In the genomic region with DNA sequence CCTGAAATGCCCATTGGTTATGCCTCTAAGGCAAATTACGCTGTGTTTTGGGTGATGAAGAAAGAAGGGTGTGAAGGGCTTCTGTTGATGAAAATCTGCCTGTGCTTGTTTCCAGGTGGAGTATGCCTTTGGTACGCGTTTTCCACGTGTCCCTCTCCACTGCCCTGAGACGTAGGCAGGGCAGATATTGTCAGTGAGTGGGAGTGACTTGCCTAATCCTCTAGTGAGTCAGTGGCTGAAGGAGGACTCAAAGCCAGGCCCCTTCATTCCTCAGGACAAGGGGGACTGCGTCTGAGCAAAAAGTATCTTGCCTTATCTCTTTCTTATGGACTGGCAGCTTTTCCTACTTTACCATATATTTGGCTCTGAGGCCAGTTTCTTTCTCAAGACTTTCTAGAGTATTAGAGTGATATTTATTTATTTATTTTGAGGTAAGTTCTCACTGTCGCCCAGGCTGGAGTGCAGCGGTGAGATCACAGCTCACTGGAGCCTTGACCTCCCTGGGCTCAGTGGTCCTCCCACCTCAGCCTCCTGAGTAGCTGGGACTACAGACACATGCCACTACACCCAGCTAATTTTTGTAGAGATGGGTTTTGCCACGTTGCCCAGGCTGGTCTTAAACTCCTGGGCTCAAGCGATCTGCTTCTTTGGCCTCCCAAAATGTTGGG, we compare ENCODE assay signal across 18 cellular contexts. TPM values are rescaled to one million over a fixed set of nuclear protein-coding genes. Genes with fewer than 3 reads are reported as not detected.
A peak's percentile ranks its signal among the peaks of the same experiment; 100 is the strongest.
DNase-seq lines count a peak whose midpoint lies in the region; ATAC-seq and TF ChIP-seq lines count a peak whose summit lies in the region.
"Had no signal": no experiment of that assay in that cellular context is flagged by ENCODE, and none has a peak within 500 bp of the region (broad histone marks: within the 10 kb centered on the region; RNA-seq: fewer than 3 reads in every experiment).

No MANE protein-coding gene starts in this region.

- peaks cover 2% of the 10 kb centered on the region for H4K20me1 ChIP-seq in mammary epithelial cell (ENCODE audit: insufficient read depth, low read length)

- no peaks in the 10 kb centered on the region for H3K27me3 Mint-ChIP-seq in stimulated activated naive B cell treated with anti-CD40 and anti-IgM and Interleukin-4, amounts not matched to agents 10 μg/mL and 1 μg/mL and 100 μg/mL, for 72 hours
- H3K27me3 Mint-ChIP-seq: activated CD4-positive, alpha-beta T cell treated with anti-CD3 and anti-CD28 coated beads, Interleukin-2, amount 10 ng/mL, durations not matched to agents 24 days and 14 days had no signal

- no peak overlapping the region for H3K27ac Mint-ChIP-seq in stimulated activated naive B cell treated with anti-CD40 and anti-IgM and Interleukin-4, amounts not matched to agents 10 μg/mL and 1 μg/mL and 100 μg/mL, for 72 hours
- H3K27ac Mint-ChIP-seq: activated CD4-positive, alpha-beta T cell treated with anti-CD3 and anti-CD28 coated beads, Interleukin-2, amount 10 ng/mL, durations not matched to agents 24 days and 14 days; activated naive CD4-positive, alpha-beta T cell treated with anti-CD3 and anti-CD28 coated beads, Interleukin-2, amount 50 U/mL, for 72 hours had no signal

- in situ Hi-C loops in mammary epithelial cell (cut with MboI; ENCODE audit: low sequenced_read_pairs in 2 of 2) = no loop called here

- dilution Hi-C loops in mammary epithelial cell (cut with HindIII; ENCODE audit: low sequenced_read_pairs) = no loop called here

- H3K4me1 Mint-ChIP-seq in stimulated activated naive B cell treated with anti-CD40 and anti-IgM and Interleukin-4, amounts not matched to agents 10 μg/mL and 1 μg/mL and 100 μg/mL, for 72 hours = peaks cover 26 to 39% of the 10 kb centered on the region in 2 donors

- no TSS peak for BruUV-seq in mammary epithelial cell (replicated peaks; lab: Mats Ljungman, UMichigan)

- CTCF ChIA-PET in mammary epithelial cell (lab: Charles Lee; ENCODE audit: low non-redundant PET) = no interaction called here

- H3K36me3 ChIP-seq in right atrium auricular region (no peaks in the 10 kb centered on the region), mammary epithelial cell (ENCODE audit: insufficient read depth, low read length) (no peaks in the 10 kb centered on the region), lower lobe of right lung (no peaks in the 10 kb centered on the region), upper lobe of right lung (no peaks in the 10 kb centered on the region)

- 49% methylated on average over 10 of the region's 10 CpGs for WGBS in mammary epithelial cell (ENCODE audit: low coverage, missing lambda C conversion rate)

- peak overlapping the region; percentile 25 for H3K4me2 ChIP-seq in mammary epithelial cell (ENCODE audit: insufficient read depth, low read depth, low read length)
- H3K4me2 ChIP-seq: A549 had no signal

- H3K79me2 ChIP-seq in mammary epithelial cell (ENCODE audit: insufficient read depth, low read length) = peaks cover 89% of the 10 kb centered on the region

- ATAC-seq in lower lobe of right lung (peak; percentile 64 to 76), upper lobe of right lung (peak; percentile 79), GM19455 (IDR thresholded peaks at IDR 0.05; ENCODE audit: unreplicated experiment) (no peak)
- ATAC-seq in stimulated activated naive B cell treated with anti-CD40 and anti-IgM and Interleukin-4, amounts not matched to agents 10 μg/mL and 1 μg/mL and 100 μg/mL, for 72 hours (replicated peaks) = no peak
- ATAC-seq: Right ventricle myocardium inferior had no signal

- H3K4me3 Mint-ChIP-seq in stimulated activated naive B cell treated with anti-CD40 and anti-IgM and Interleukin-4, amounts not matched to agents 10 μg/mL and 1 μg/mL and 100 μg/mL, for 72 hours = no peak overlapping the region
- H3K4me3 Mint-ChIP-seq: activated CD4-positive, alpha-beta T cell treated with anti-CD3 and anti-CD28 coated beads, Interleukin-2, amount 10 ng/mL, durations not matched to agents 24 days and 14 days had no signal

- H3K4me1 ChIP-seq in right atrium auricular region = peaks cover 0 to 27% of the 10 kb centered on the region in 2 donors
- H3K4me1 ChIP-seq in mammary epithelial cell (ENCODE audit: insufficient read depth, low read length) = peaks cover 21% of the 10 kb centered on the region
- H3K4me1 ChIP-seq in lower lobe of right lung = peaks cover 53% of the 10 kb centered on the region
- H3K4me1 ChIP-seq in upper lobe of right lung = peaks cover 31% of the 10 kb centered on the region
- H3K4me1 ChIP-seq: A549, psoas muscle had no signal

- no peak overlapping the region for H3K27ac ChIP-seq in right atrium auricular region
- H3K27ac ChIP-seq in mammary epithelial cell (ENCODE audit: insufficient read depth, low read depth, low read length) = peak overlapping the region; percentile 5
- no peak overlapping the region for H3K27ac ChIP-seq in lower lobe of right lung
- no peak overlapping the region for H3K27ac ChIP-seq in upper lobe of right lung
- H3K27ac ChIP-seq: A549, HL-60, psoas muscle had no signal

- H3K9ac ChIP-seq in mammary epithelial cell (ENCODE audit: insufficient read depth, low read length) = no peak overlapping the region

- no peaks in the 10 kb centered on the region for H3K27me3 ChIP-seq in right atrium auricular region
- H3K27me3 ChIP-seq in mammary epithelial cell (ENCODE audit: insufficient read depth, low read length) = no peaks in the 10 kb centered on the region
- H3K27me3 ChIP-seq in lower lobe of right lung (ENCODE audit: low read depth) = no peaks in the 10 kb centered on the region
- H3K27me3 ChIP-seq in upper lobe of right lung = no peaks in the 10 kb centered on the region

- TF ChIP-seq CTCF in right atrium auricular region (IDR thresholded peaks at IDR 0.05) (no peak), mammary epithelial cell (conservative IDR thresholded peaks at IDR 0.05 in 1 of 2, IDR thresholded peaks at IDR 0.05 in 1 of 2; ENCODE audit: extremely low read depth in 1 of 2, insufficient read depth in 1 of 2, low read depth in 1 of 2, low read length in 2 of 2) (no peak), lower lobe of right lung (IDR thresholded peaks at IDR 0.05) (no peak), upper lobe of right lung (IDR thresholded peaks at IDR 0.05) (no peak)

- H3K9me3 ChIP-seq in right atrium auricular region = no peaks in the 10 kb centered on the region
- H3K9me3 ChIP-seq in mammary epithelial cell (replicated peaks; ENCODE audit: insufficient read depth, low read length) = no peaks in the 10 kb centered on the region
- H3K9me3 ChIP-seq in lower lobe of right lung = no peaks in the 10 kb centered on the region
- no peaks in the 10 kb centered on the region for H3K9me3 ChIP-seq in upper lobe of right lung
- H3K9me3 ChIP-seq: psoas muscle had no signal

- intact Hi-C loops in cardiac septum (cut with DNase I) = no loop called here
- intact Hi-C loops in mammary epithelial cell (cut with micrococcal nuclease) = loop anchor here (2.0 kb wide), 1 partner anchor 24 kb away; no protein-coding TSS in a partner anchor
- intact Hi-C loops in lower lobe of right lung (cut with DNase I) = no loop called here
- intact Hi-C loops in upper lobe of right lung (cut with DNase I) = no loop called here

- H3K36me3 Mint-ChIP-seq in stimulated activated naive B cell treated with anti-CD40 and anti-IgM and Interleukin-4, amounts not matched to agents 10 μg/mL and 1 μg/mL and 100 μg/mL, for 72 hours = peaks cover 34 to 41% of the 10 kb centered on the region in 2 donors

- no peak overlapping the region for H2AFZ ChIP-seq in mammary epithelial cell (ENCODE audit: low read depth, low read length)

- H3K9me3 Mint-ChIP-seq in stimulated activated naive B cell treated with anti-CD40 and anti-IgM and Interleukin-4, amounts not matched to agents 10 μg/mL and 1 μg/mL and 100 μg/mL, for 72 hours = peaks cover 11 to 12% of the 10 kb centered on the region in 2 donors

- peak; percentile 17 for DNase-seq in cardiac septum (ENCODE audit: low spot score)
- no peak for DNase-seq in right atrium auricular region (ENCODE audit: low spot score)
- peak; percentile 94 for DNase-seq in mammary epithelial cell
- no peak for DNase-seq in lower lobe of right lung
- no peak for DNase-seq in upper lobe of right lung
- no peak for DNase-seq in NCI-H2029 (lab: John Stamatoyannopoulos, UW)
- DNase-seq in stimulated activated naive B cell treated with anti-CD40 and anti-IgM and Interleukin-4, amounts not matched to agents 10 μg/mL and 1 μg/mL and 100 μg/mL, for 72 hours = no peak
- DNase-seq: activated T-cell treated with anti-CD3 and anti-CD28 coated beads for 4 hours, cerebellar nuclear complex, GF-D8, NCI-H2081, psoas muscle had no signal

- H3K4me3 ChIP-seq in right atrium auricular region (no peak overlapping the region), mammary epithelial cell (replicated peaks in 1 of 3; ENCODE audit: insufficient read depth in 1 of 3, low read depth in 2 of 3, low read length in 3 of 3) (no peak overlapping the region), lower lobe of right lung (no peak overlapping the region), upper lobe of right lung (no peak overlapping the region)
- H3K4me3 ChIP-seq: A549, psoas muscle had no signal

RNA-seq across cellular contexts. Expression of a gene that starts 10.2 kb away (rescaled TPM):
- total RNA-seq in cardiac septum (49.9 TPM), right atrium auricular region (10 to 100 TPM; 43.7 to 48.5 TPM), mammary epithelial cell (10 to 100 TPM; 34.0 to 49.8 TPM), lower lobe of right lung (65.8 TPM), upper lobe of right lung (65.9 TPM)
- 52.5 TPM for polyA plus RNA-seq in mammary epithelial cell
- 11.8 TPM for polyA minus RNA-seq in mammary epithelial cell

RNA-seq across cellular contexts. Expression of a gene that starts 39.7 kb away (rescaled TPM):
- total RNA-seq in cardiac septum (22.7 TPM), right atrium auricular region (10 to 100 TPM; 31.8 to 33.2 TPM), mammary epithelial cell (10 to 100 TPM; 30.2 to 45.7 TPM), lower lobe of right lung (22.2 TPM), upper lobe of right lung (26.6 TPM)
- polyA plus RNA-seq in mammary epithelial cell = 29.3 TPM
- polyA minus RNA-seq in mammary epithelial cell = 32.7 TPM

Comparison
In these comparisons a context has a peak if more than half of its experiments do, and no peak if none do; other contexts are left out.
1. DNase-seq: peak in cardiac septum (single experiment) and mammary epithelial cell (single experiment); none in right atrium auricular region (single experiment), lower lobe of right lung (single experiment), upper lobe of right lung (single experiment), NCI-H2029 (single experiment) and stimulated activated naive B cell treated with anti-CD40 and anti-IgM and Interleukin-4, amounts not matched to agents 10 μg/mL and 1 μg/mL and 100 μg/mL, for 72 hours (single experiment).
2. ATAC-seq: peak in lower lobe of right lung (2 of 2) and upper lobe of right lung (single experiment); none in stimulated activated naive B cell treated with anti-CD40 and anti-IgM and Interleukin-4, amounts not matched to agents 10 μg/mL and 1 μg/mL and 100 μg/mL, for 72 hours (0 of 2) and GM19455 (single experiment).